In genomic region chr5:178356459-178356872, GRCh38 we compare ENCODE assay signal across 12 cellular contexts.
DNase-seq lines count a peak whose midpoint lies in the region; ATAC-seq and TF ChIP-seq lines count a peak whose summit lies in the region.
"Had no signal": no experiment of that assay in that cellular context is flagged by ENCODE, and none has a peak within 500 bp of the region (broad histone marks: within the 10 kb centered on the region; RNA-seq: fewer than 3 reads in every experiment).

No MANE protein-coding gene starts in this region.

- no peak overlapping the region for H3K4me3 Mint-ChIP-seq in activated CD8-positive, alpha-beta T cell treated with anti-CD3 and anti-CD28 coated beads for 36 hours
- no peak overlapping the region for H3K4me3 Mint-ChIP-seq in activated CD8-positive, alpha-beta T cell treated with anti-CD3 and anti-CD28 coated beads, Interleukin-2, amount 10 ng/mL, durations not matched to agents 7 days and 5 days
- H3K4me3 Mint-ChIP-seq in glutamatergic neuron (ENCODE audit: unreplicated experiment): peak overlapping the region; percentile 84
- H3K4me3 Mint-ChIP-seq in type B pancreatic cell: peak overlapping the region; percentile 81
- H3K4me3 Mint-ChIP-seq: activated CD4-positive, alpha-beta T cell treated with anti-CD3 and anti-CD28 coated beads, Interleukin-2, amount 10 ng/mL, durations not matched to agents 7 days and 5 days had no signal

- H3K9me3 ChIP-seq in mesodermal cell (ENCODE audit: control insufficient read depth, low read length): no peaks in the 10 kb centered on the region

- ATAC-seq in activated CD8-positive, alpha-beta T cell treated with anti-CD3 and anti-CD28 coated beads for 36 hours: no peak
- no peak for ATAC-seq in activated CD8-positive, alpha-beta T cell treated with anti-CD3 and anti-CD28 coated beads, Interleukin-2, amount 10 ng/mL, durations not matched to agents 7 days and 5 days
- no peak for ATAC-seq in GM19328 (IDR thresholded peaks at IDR 0.05; ENCODE audit: unreplicated experiment)

- peaks cover 16% of the 10 kb centered on the region for H3K27me3 Mint-ChIP-seq in activated CD8-positive, alpha-beta T cell treated with anti-CD3 and anti-CD28 coated beads for 36 hours
- H3K27me3 Mint-ChIP-seq in activated CD8-positive, alpha-beta T cell treated with anti-CD3 and anti-CD28 coated beads, Interleukin-2, amount 10 ng/mL, durations not matched to agents 7 days and 5 days (ENCODE audit: low read depth): peaks cover 17% of the 10 kb centered on the region
- H3K27me3 Mint-ChIP-seq in glutamatergic neuron (ENCODE audit: unreplicated experiment) (peaks cover 15% of the 10 kb centered on the region), type B pancreatic cell (peaks cover 23% of the 10 kb centered on the region)

- H3K4me1 ChIP-seq in mesodermal cell (ENCODE audit: control insufficient read depth, insufficient read depth, low read length, poor library complexity, severe bottlenecking): peaks cover 18% of the 10 kb centered on the region

- no peaks in the 10 kb centered on the region for H3K36me3 ChIP-seq in mesodermal cell (ENCODE audit: control insufficient read depth, insufficient read depth, low read length)

- CTCF ChIA-PET in activated CD8-positive, alpha-beta T cell treated with anti-CD3 and anti-CD28 coated beads for 36 hours (lab: Charles Lee): no interaction called here
- CTCF ChIA-PET in activated CD8-positive, alpha-beta T cell treated with anti-CD3 and anti-CD28 coated beads, Interleukin-2, amount 10 ng/mL, durations not matched to agents 7 days and 5 days (lab: Charles Lee): no interaction called here

- intact Hi-C loops in activated CD8-positive, alpha-beta T cell treated with anti-CD3 and anti-CD28 coated beads for 36 hours (cut with micrococcal nuclease): no loop called here

- H3K27ac Mint-ChIP-seq in activated CD8-positive, alpha-beta T cell treated with anti-CD3 and anti-CD28 coated beads for 36 hours: no peak overlapping the region
- H3K27ac Mint-ChIP-seq in activated CD8-positive, alpha-beta T cell treated with anti-CD3 and anti-CD28 coated beads, Interleukin-2, amount 10 ng/mL, durations not matched to agents 7 days and 5 days: no peak overlapping the region
- peak overlapping the region; percentile 87 for H3K27ac Mint-ChIP-seq in glutamatergic neuron (ENCODE audit: unreplicated experiment)
- H3K27ac Mint-ChIP-seq in type B pancreatic cell: peak overlapping the region; percentile 61
- H3K27ac Mint-ChIP-seq: activated CD4-positive, alpha-beta T cell treated with anti-CD3 and anti-CD28 coated beads, Interleukin-2, amount 10 ng/mL, durations not matched to agents 7 days and 5 days had no signal

- no peaks in the 10 kb centered on the region for H3K36me3 Mint-ChIP-seq in activated CD8-positive, alpha-beta T cell treated with anti-CD3 and anti-CD28 coated beads for 36 hours (ENCODE audit: low read depth)
- no peaks in the 10 kb centered on the region for H3K36me3 Mint-ChIP-seq in activated CD8-positive, alpha-beta T cell treated with anti-CD3 and anti-CD28 coated beads, Interleukin-2, amount 10 ng/mL, durations not matched to agents 7 days and 5 days (ENCODE audit: low read depth)
- H3K36me3 Mint-ChIP-seq in glutamatergic neuron (ENCODE audit: unreplicated experiment) (no peaks in the 10 kb centered on the region), type B pancreatic cell (no peaks in the 10 kb centered on the region)

- POLR2A ChIA-PET in activated CD8-positive, alpha-beta T cell treated with anti-CD3 and anti-CD28 coated beads for 36 hours (lab: Charles Lee): no interaction called here
- POLR2A ChIA-PET in activated CD8-positive, alpha-beta T cell treated with anti-CD3 and anti-CD28 coated beads, Interleukin-2, amount 10 ng/mL, durations not matched to agents 7 days and 5 days (lab: Charles Lee): no interaction called here

- 6 to 16% methylated on average over 4 to 12 of the region's 13 CpGs for WGBS in mesodermal cell (ENCODE audit: insufficient coverage in 2 of 2), 2 experiments

- no peaks in the 10 kb centered on the region for H3K9me3 Mint-ChIP-seq in activated CD8-positive, alpha-beta T cell treated with anti-CD3 and anti-CD28 coated beads for 36 hours
- H3K9me3 Mint-ChIP-seq in activated CD8-positive, alpha-beta T cell treated with anti-CD3 and anti-CD28 coated beads, Interleukin-2, amount 10 ng/mL, durations not matched to agents 7 days and 5 days (ENCODE audit: insufficient read depth): no peaks in the 10 kb centered on the region
- H3K9me3 Mint-ChIP-seq in glutamatergic neuron (ENCODE audit: unreplicated experiment) (peaks cover 10% of the 10 kb centered on the region), type B pancreatic cell (no peaks in the 10 kb centered on the region)

- DNase-seq in activated CD8-positive, alpha-beta T cell treated with anti-CD3 and anti-CD28 coated beads for 36 hours: peak; percentile 8
- no peak for DNase-seq in activated CD8-positive, alpha-beta T cell treated with anti-CD3 and anti-CD28 coated beads, Interleukin-2, amount 10 ng/mL, durations not matched to agents 7 days and 5 days
- DNase-seq in glutamatergic neuron: peak; percentile 35
- DNase-seq in type B pancreatic cell (ENCODE audit: extremely low spot score, unreplicated experiment): no peak
- no peak for DNase-seq in activated T-cell treated with anti-CD3 and anti-CD28 coated beads, Interleukin-2, amount 50 U/mL, for 1 hour
- no peak for DNase-seq in HPDE6-E6E7 (ENCODE audit: extremely low spot score)
- DNase-seq: activated CD4-positive, alpha-beta T cell treated with anti-CD3 and anti-CD28 coated beads, Interleukin-2, amount 10 ng/mL, durations not matched to agents 7 days and 5 days; dermis blood vessel endothelial cell; DND-41; NCI-H1417 treated with DMSO at 0.1 percent for 48 hours had no signal

- H3K4me3 ChIP-seq in mesodermal cell (ENCODE audit: extremely low read depth, insufficient read depth, low read length, poor library complexity, severe bottlenecking): peak overlapping the region; percentile 25

- H3K27ac ChIP-seq in mesodermal cell (ENCODE audit: low read depth, low read length, severe bottlenecking): peak overlapping the region; percentile 83

- TF ChIP-seq CTCF in activated CD8-positive, alpha-beta T cell treated with anti-CD3 and anti-CD28 coated beads for 36 hours (IDR thresholded peaks at IDR 0.05): no peak
- TF ChIP-seq CTCF in glutamatergic neuron (IDR thresholded peaks at IDR 0.05; ENCODE audit: partially characterized antibody, unreplicated experiment): no peak
- TF ChIP-seq CTCF in type B pancreatic cell (conservative IDR thresholded peaks at IDR 0.05): no peak

- peaks cover 4% of the 10 kb centered on the region for H3K4me1 Mint-ChIP-seq in activated CD8-positive, alpha-beta T cell treated with anti-CD3 and anti-CD28 coated beads for 36 hours (ENCODE audit: low read depth)
- H3K4me1 Mint-ChIP-seq in activated CD8-positive, alpha-beta T cell treated with anti-CD3 and anti-CD28 coated beads, Interleukin-2, amount 10 ng/mL, durations not matched to agents 7 days and 5 days (ENCODE audit: low read depth): no peaks in the 10 kb centered on the region
- peaks cover 47% of the 10 kb centered on the region for H3K4me1 Mint-ChIP-seq in glutamatergic neuron (ENCODE audit: low read depth, unreplicated experiment)
- H3K4me1 Mint-ChIP-seq in type B pancreatic cell (ENCODE audit: unreplicated experiment): peaks cover 53% of the 10 kb centered on the region
- H3K4me1 Mint-ChIP-seq: activated CD4-positive, alpha-beta T cell treated with anti-CD3 and anti-CD28 coated beads, Interleukin-2, amount 10 ng/mL, durations not matched to agents 7 days and 5 days had no signal

Comparison
In these comparisons a context has a peak if more than half of its experiments do, and no peak if none do; other contexts are left out.
1. DNase-seq: peak in activated CD8-positive, alpha-beta T cell treated with anti-CD3 and anti-CD28 coated beads for 36 hours (single experiment) and glutamatergic neuron (single experiment); none in activated CD8-positive, alpha-beta T cell treated with anti-CD3 and anti-CD28 coated beads, Interleukin-2, amount 10 ng/mL, durations not matched to agents 7 days and 5 days (single experiment), type B pancreatic cell (single experiment), activated T-cell treated with anti-CD3 and anti-CD28 coated beads, Interleukin-2, amount 50 U/mL, for 1 hour (single experiment) and HPDE6-E6E7 (single experiment).
2. H3K27ac Mint-ChIP-seq: peak in glutamatergic neuron (single experiment) and type B pancreatic cell (single experiment); none in activated CD8-positive, alpha-beta T cell treated with anti-CD3 and anti-CD28 coated beads for 36 hours (single experiment) and activated CD8-positive, alpha-beta T cell treated with anti-CD3 and anti-CD28 coated beads, Interleukin-2, amount 10 ng/mL, durations not matched to agents 7 days and 5 days (single experiment).
3. H3K4me3 Mint-ChIP-seq: peak in glutamatergic neuron (single experiment) and type B pancreatic cell (single experiment); none in activated CD8-positive, alpha-beta T cell treated with anti-CD3 and anti-CD28 coated beads for 36 hours (single experiment) and activated CD8-positive, alpha-beta T cell treated with anti-CD3 and anti-CD28 coated beads, Interleukin-2, amount 10 ng/mL, durations not matched to agents 7 days and 5 days (single experiment).